ENCODE assay signal across 8 cellular contexts in genomic region chr17:78316115-78316866, GRCh38. TPM values are rescaled to one million over a fixed set of nuclear protein-coding genes. Genes with fewer than 3 reads are reported as not detected.
DNase-seq lines count a peak whose midpoint lies in the region; ATAC-seq, FAIRE-seq and TF ChIP-seq lines count a peak whose summit lies in the region.

No MANE protein-coding gene starts in this region.

- 72 to 79% methylated on average over 22 of the region's 22 CpGs for WGBS in lung, 2 donors

- H3K4me3 Mint-ChIP-seq in activated T-cell treated with anti-CD3 and anti-CD28 coated beads, Interleukin-2, amount 50 U/mL, for 24 hours: peak overlapping the region; percentile 71
- peak overlapping the region; percentile 13 for H3K4me3 Mint-ChIP-seq in astrocyte (ENCODE audit: unreplicated experiment)

- H3K9ac ChIP-seq in astrocyte (ENCODE audit: low read length): peak overlapping the region; percentile 81

- H3K36me3 Mint-ChIP-seq in activated T-cell treated with anti-CD3 and anti-CD28 coated beads, Interleukin-2, amount 50 U/mL, for 24 hours (ENCODE audit: low read depth): no peaks in the 10 kb centered on the region
- no peaks in the 10 kb centered on the region for H3K36me3 Mint-ChIP-seq in astrocyte (ENCODE audit: low read depth, unreplicated experiment)

- ATAC-seq in lung (ENCODE audit: insufficient read depth, low FRiP score): no peak
- no peak for ATAC-seq in thoracic aorta (ENCODE audit: insufficient number of reproducible peaks, low FRiP score, low read depth)

- H3K36me3 ChIP-seq in astrocyte (ENCODE audit: insufficient read depth, low read length) (no peaks in the 10 kb centered on the region), lung (ENCODE audit: control insufficient read depth in 2 of 2, insufficient read depth in 2 of 2, low read length in 2 of 2) (no peaks in the 10 kb centered on the region), thoracic aorta (no peaks in the 10 kb centered on the region)

- H3K27me3 Mint-ChIP-seq in activated T-cell treated with anti-CD3 and anti-CD28 coated beads, Interleukin-2, amount 50 U/mL, for 24 hours: no peaks in the 10 kb centered on the region
- H3K27me3 Mint-ChIP-seq in astrocyte (ENCODE audit: low read depth, unreplicated experiment): peaks cover 16% of the 10 kb centered on the region

- H3K9me3 ChIP-seq in astrocyte (ENCODE audit: insufficient read depth, low read depth, low read length) (no peaks in the 10 kb centered on the region), lung (ENCODE audit: control insufficient read depth in 2 of 2, insufficient read depth in 1 of 2, low read length in 1 of 2) (no peaks in the 10 kb centered on the region), thoracic aorta (no peaks in the 10 kb centered on the region)

- no peaks in the 10 kb centered on the region for H3K27me3 ChIP-seq in astrocyte (ENCODE audit: insufficient read depth, low read length)
- no peaks in the 10 kb centered on the region for H3K27me3 ChIP-seq in lung (ENCODE audit: control insufficient read depth, insufficient read depth)
- no peaks in the 10 kb centered on the region for H3K27me3 ChIP-seq in thoracic aorta (replicated peaks; ENCODE audit: insufficient read depth)

- no peaks in the 10 kb centered on the region for H3K79me2 ChIP-seq in astrocyte (ENCODE audit: insufficient read depth, low read length)

- H3K4me3 ChIP-seq in astrocyte (ENCODE audit: insufficient read depth, low read depth, low read length): no peak overlapping the region
- no peak overlapping the region for H3K4me3 ChIP-seq in lung
- peak overlapping the region; percentile 56 for H3K4me3 ChIP-seq in thoracic aorta

- peak overlapping the region; percentile 76 for H2AFZ ChIP-seq in astrocyte (ENCODE audit: low read depth, low read length)

- TF ChIP-seq CTCF in astrocyte (IDR thresholded peaks at IDR 0.05; ENCODE audit: insufficient read depth, low read depth, low read length): no peak
- TF ChIP-seq CTCF in lung (IDR thresholded peaks at IDR 0.05; ENCODE audit: control extremely low read depth, extremely low read depth): no peak
- no peak for TF ChIP-seq CTCF in thoracic aorta (IDR thresholded peaks at IDR 0.05)

- no peak for DNase-seq in activated T-cell treated with anti-CD3 and anti-CD28 coated beads, Interleukin-2, amount 50 U/mL, for 24 hours
- no peak for DNase-seq in activated T-cell treated with anti-CD3 and anti-CD28 coated beads, Interleukin-2, amount 50 U/mL, for 48 hours
- DNase-seq in astrocyte (ENCODE audit: low read depth): no peak
- DNase-seq in lung (ENCODE audit: low spot score): no peak
- DNase-seq in thoracic aorta (ENCODE audit: low spot score): no peak
- DNase-seq in NCI-H187 treated with DMSO at 0.1 percent for 48 hours (lab: John Stamatoyannopoulos, UW): no peak
- no peak for DNase-seq in NCI-H226
- no peak for DNase-seq in NCI-H446 (lab: John Stamatoyannopoulos, UW)

- no peaks in the 10 kb centered on the region for H4K20me1 ChIP-seq in astrocyte (ENCODE audit: insufficient read depth, low read length)

- peak overlapping the region; percentile 91 for H3K27ac Mint-ChIP-seq in activated T-cell treated with anti-CD3 and anti-CD28 coated beads, Interleukin-2, amount 50 U/mL, for 24 hours
- H3K27ac Mint-ChIP-seq in astrocyte (ENCODE audit: unreplicated experiment): peak overlapping the region; percentile 93

- H3K9me3 Mint-ChIP-seq in activated T-cell treated with anti-CD3 and anti-CD28 coated beads, Interleukin-2, amount 50 U/mL, for 24 hours: no peaks in the 10 kb centered on the region
- H3K9me3 Mint-ChIP-seq in astrocyte (ENCODE audit: unreplicated experiment): peaks cover 2% of the 10 kb centered on the region

- FAIRE-seq in astrocyte (lab: Jason Lieb, UNC): no peak

- H3K4me1 ChIP-seq in astrocyte (ENCODE audit: insufficient read depth, low read length): peaks cover 37% of the 10 kb centered on the region
- peaks cover 0 to 29% of the 10 kb centered on the region in 2 donors for H3K4me1 ChIP-seq in lung (ENCODE audit: control insufficient read depth in 2 of 2, insufficient read depth in 2 of 2, low read length in 2 of 2)
- peaks cover 25 to 33% of the 10 kb centered on the region in 2 donors for H3K4me1 ChIP-seq in thoracic aorta (ENCODE audit: control insufficient read depth in 1 of 2, low read depth in 2 of 2)

- peaks cover 43% of the 10 kb centered on the region for H3K4me1 Mint-ChIP-seq in activated T-cell treated with anti-CD3 and anti-CD28 coated beads, Interleukin-2, amount 50 U/mL, for 24 hours (ENCODE audit: low read depth)
- peaks cover 23% of the 10 kb centered on the region for H3K4me1 Mint-ChIP-seq in astrocyte (ENCODE audit: low read depth, unreplicated experiment)

- peak overlapping the region; percentile 83 for H3K4me2 ChIP-seq in astrocyte (ENCODE audit: low read length)

- peak overlapping the region; percentile 90 for H3K27ac ChIP-seq in astrocyte (ENCODE audit: low read depth, low read length)
- H3K27ac ChIP-seq in lung (ENCODE audit: low read depth in 1 of 2, low read length in 1 of 2): peak overlapping the region; percentile 22 to 86
- H3K27ac ChIP-seq in thoracic aorta: peak overlapping the region; percentile 61 to 85

RNA-seq across cellular contexts. Expression of gene SOCS3, which starts 43.6 kb away (rescaled TPM):
- total RNA-seq in astrocyte (13.4 and 16.7 TPM in 2 replicates), lung (10 to 100 TPM; 65.8 to 83.8 TPM), thoracic aorta (100 to 1,000 TPM; 313 to 361 TPM)
- polyA plus RNA-seq in lung: 100 to 1,000 TPM; 143 to 545 TPM
